Comparison of ENCODE assay signal across 24 cellular contexts in genomic region chr22:21992593-21993237, GRCh38.
"Had no signal": no experiment of that assay in that cellular context is flagged by ENCODE, and none has a peak within 500 bp of the region (broad histone marks: within the 10 kb centered on the region; RNA-seq: fewer than 3 reads in every experiment).

No MANE protein-coding gene starts in this region.

- H3K36me3 ChIP-seq: colonic mucosa, esophagus squamous epithelium, gastroesophageal sphincter, heart left ventricle, left ventricle myocardium inferior, lower lobe of right lung had no signal

- H3K9me3 ChIP-seq: colonic mucosa, esophagus squamous epithelium, gastroesophageal sphincter, heart left ventricle, left ventricle myocardium inferior, lower lobe of right lung, mucosa of descending colon had no signal

- H3K27ac ChIP-seq: colonic mucosa, epithelial cell of prostate, esophagus squamous epithelium, gastroesophageal sphincter, heart left ventricle, left ventricle myocardium inferior, lower lobe of right lung had no signal

- DNase-seq: colonic mucosa; cortex of kidney; effector CD8-positive, alpha-beta T cell; effector memory CD8-positive, alpha-beta T cell; endodermal cell; erythroblast; esophagus squamous epithelium; foreskin fibroblast; heart left ventricle; hippocampal formation; left cardiac atrium; left ventricle myocardium inferior; lower lobe of right lung; mesenchymal stem cell; mucosa of descending colon; naive B cell; naive thymus-derived CD8-positive, alpha-beta T cell had no signal

- H3K4me1 ChIP-seq: colonic mucosa, esophagus squamous epithelium, gastroesophageal sphincter, heart left ventricle, left ventricle myocardium inferior, lower lobe of right lung had no signal

- FAIRE-seq: endometrium, frontal cortex, islet of Langerhans, keratinocyte had no signal

- H3K4me3 ChIP-seq: colonic mucosa, esophagus squamous epithelium, gastroesophageal sphincter, heart left ventricle, left ventricle myocardium inferior, lower lobe of right lung, mucosa of descending colon had no signal

- H3K27me3 ChIP-seq: colonic mucosa had no signal

- ATAC-seq: effector memory CD8-positive, alpha-beta T cell; esophagus mucosa; gastroesophageal sphincter; heart left ventricle; left cardiac atrium; lower lobe of right lung; mucosa of descending colon; naive thymus-derived CD8-positive, alpha-beta T cell had no signal
